1 cellular context compared by ENCODE assay signal in the genomic region with DNA sequence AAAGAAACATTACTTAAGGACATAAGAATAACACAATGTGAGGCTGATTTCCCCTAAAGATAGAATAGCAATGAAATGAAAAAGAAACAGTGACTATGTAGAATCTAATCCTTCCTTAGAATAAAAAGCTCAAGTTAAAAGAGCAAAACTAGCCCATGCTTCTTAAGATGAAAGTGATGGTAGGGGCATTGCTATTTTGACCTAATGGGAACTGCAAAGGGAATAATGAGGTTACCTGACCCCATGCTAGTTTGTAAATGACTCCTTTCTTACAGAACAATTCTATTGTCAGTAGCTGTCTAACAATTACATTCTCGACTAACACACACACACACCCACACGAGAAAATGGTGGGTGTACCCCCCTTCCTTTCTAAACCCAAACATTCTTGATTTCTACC.
TF ChIP-seq lines count a peak whose summit lies in the region.

No MANE protein-coding gene starts in this region.

TF ChIP-seq in H1, 55 proteins besides CTCF, POLR2A, EP300 and RAD21 (continued from another document):
- TF ChIP-seq, protein P1, sequence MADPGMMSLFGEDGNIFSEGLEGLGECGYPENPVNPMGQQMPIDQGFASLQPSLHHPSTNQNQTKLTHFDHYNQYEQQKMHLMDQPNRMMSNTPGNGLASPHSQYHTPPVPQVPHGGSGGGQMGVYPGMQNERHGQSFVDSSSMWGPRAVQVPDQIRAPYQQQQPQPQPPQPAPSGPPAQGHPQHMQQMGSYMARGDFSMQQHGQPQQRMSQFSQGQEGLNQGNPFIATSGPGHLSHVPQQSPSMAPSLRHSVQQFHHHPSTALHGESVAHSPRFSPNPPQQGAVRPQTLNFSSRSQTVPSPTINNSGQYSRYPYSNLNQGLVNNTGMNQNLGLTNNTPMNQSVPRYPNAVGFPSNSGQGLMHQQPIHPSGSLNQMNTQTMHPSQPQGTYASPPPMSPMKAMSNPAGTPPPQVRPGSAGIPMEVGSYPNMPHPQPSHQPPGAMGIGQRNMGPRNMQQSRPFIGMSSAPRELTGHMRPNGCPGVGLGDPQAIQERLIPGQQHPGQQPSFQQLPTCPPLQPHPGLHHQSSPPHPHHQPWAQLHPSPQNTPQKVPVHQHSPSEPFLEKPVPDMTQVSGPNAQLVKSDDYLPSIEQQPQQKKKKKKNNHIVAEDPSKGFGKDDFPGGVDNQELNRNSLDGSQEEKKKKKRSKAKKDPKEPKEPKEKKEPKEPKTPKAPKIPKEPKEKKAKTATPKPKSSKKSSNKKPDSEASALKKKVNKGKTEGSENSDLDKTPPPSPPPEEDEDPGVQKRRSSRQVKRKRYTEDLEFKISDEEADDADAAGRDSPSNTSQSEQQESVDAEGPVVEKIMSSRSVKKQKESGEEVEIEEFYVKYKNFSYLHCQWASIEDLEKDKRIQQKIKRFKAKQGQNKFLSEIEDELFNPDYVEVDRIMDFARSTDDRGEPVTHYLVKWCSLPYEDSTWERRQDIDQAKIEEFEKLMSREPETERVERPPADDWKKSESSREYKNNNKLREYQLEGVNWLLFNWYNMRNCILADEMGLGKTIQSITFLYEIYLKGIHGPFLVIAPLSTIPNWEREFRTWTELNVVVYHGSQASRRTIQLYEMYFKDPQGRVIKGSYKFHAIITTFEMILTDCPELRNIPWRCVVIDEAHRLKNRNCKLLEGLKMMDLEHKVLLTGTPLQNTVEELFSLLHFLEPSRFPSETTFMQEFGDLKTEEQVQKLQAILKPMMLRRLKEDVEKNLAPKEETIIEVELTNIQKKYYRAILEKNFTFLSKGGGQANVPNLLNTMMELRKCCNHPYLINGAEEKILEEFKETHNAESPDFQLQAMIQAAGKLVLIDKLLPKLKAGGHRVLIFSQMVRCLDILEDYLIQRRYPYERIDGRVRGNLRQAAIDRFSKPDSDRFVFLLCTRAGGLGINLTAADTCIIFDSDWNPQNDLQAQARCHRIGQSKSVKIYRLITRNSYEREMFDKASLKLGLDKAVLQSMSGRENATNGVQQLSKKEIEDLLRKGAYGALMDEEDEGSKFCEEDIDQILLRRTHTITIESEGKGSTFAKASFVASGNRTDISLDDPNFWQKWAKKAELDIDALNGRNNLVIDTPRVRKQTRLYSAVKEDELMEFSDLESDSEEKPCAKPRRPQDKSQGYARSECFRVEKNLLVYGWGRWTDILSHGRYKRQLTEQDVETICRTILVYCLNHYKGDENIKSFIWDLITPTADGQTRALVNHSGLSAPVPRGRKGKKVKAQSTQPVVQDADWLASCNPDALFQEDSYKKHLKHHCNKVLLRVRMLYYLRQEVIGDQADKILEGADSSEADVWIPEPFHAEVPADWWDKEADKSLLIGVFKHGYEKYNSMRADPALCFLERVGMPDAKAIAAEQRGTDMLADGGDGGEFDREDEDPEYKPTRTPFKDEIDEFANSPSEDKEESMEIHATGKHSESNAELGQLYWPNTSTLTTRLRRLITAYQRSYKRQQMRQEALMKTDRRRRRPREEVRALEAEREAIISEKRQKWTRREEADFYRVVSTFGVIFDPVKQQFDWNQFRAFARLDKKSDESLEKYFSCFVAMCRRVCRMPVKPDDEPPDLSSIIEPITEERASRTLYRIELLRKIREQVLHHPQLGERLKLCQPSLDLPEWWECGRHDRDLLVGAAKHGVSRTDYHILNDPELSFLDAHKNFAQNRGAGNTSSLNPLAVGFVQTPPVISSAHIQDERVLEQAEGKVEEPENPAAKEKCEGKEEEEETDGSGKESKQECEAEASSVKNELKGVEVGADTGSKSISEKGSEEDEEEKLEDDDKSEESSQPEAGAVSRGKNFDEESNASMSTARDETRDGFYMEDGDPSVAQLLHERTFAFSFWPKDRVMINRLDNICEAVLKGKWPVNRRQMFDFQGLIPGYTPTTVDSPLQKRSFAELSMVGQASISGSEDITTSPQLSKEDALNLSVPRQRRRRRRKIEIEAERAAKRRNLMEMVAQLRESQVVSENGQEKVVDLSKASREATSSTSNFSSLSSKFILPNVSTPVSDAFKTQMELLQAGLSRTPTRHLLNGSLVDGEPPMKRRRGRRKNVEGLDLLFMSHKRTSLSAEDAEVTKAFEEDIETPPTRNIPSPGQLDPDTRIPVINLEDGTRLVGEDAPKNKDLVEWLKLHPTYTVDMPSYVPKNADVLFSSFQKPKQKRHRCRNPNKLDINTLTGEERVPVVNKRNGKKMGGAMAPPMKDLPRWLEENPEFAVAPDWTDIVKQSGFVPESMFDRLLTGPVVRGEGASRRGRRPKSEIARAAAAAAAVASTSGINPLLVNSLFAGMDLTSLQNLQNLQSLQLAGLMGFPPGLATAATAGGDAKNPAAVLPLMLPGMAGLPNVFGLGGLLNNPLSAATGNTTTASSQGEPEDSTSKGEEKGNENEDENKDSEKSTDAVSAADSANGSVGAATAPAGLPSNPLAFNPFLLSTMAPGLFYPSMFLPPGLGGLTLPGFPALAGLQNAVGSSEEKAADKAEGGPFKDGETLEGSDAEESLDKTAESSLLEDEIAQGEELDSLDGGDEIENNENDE (IDR thresholded peaks at IDR 0.05; ENCODE audit: insufficient replicate concordance, low read length) = peak; percentile 96
- peak; percentile 79 for TF ChIP-seq NANOG (IDR thresholded peaks at IDR 0.05; ENCODE audit: insufficient read depth, low read depth, low read length, poor library complexity, severe bottlenecking)
- TF ChIP-seq HDAC2 (IDR thresholded peaks at IDR 0.05; ENCODE audit: borderline replicate concordance in 1 of 2, low read depth in 2 of 2, low read length in 2 of 2) = peak in 1 of 2 experiments; percentile 30; a peak in 1 of 4 replicates
- TF ChIP-seq KDM4A (IDR thresholded peaks at IDR 0.05; ENCODE audit: low read depth, low read length, severe bottlenecking) = no peak
- peak in 1 of 2 experiments; percentile 33 for TF ChIP-seq BCL11A (IDR thresholded peaks at IDR 0.05; ENCODE audit: low read depth in 2 of 2, low read length in 2 of 2)
